In genomic region chr10:43689007-43689491, GRCh38 we compare ENCODE assay signal across 1 cellular context.
TF ChIP-seq lines count a peak whose summit lies in the region.

No MANE protein-coding gene starts in this region.

TF ChIP-seq in HepG2, 621 proteins besides CTCF, POLR2A, EP300 and RAD21 (continued from another document):
- TF ChIP-seq TEAD3 (CRISPR knock-in tag; optimal IDR thresholded peaks at IDR 0.05; ENCODE audit: borderline replicate concordance) (no peak), MATR3 (CRISPR knock-in tag; IDR thresholded peaks at IDR 0.05) (no peak), TFDP1 (CRISPR knock-in tag; IDR thresholded peaks at IDR 0.05; ENCODE audit: borderline replicate concordance) (no peak)
- TF ChIP-seq, protein P1, sequence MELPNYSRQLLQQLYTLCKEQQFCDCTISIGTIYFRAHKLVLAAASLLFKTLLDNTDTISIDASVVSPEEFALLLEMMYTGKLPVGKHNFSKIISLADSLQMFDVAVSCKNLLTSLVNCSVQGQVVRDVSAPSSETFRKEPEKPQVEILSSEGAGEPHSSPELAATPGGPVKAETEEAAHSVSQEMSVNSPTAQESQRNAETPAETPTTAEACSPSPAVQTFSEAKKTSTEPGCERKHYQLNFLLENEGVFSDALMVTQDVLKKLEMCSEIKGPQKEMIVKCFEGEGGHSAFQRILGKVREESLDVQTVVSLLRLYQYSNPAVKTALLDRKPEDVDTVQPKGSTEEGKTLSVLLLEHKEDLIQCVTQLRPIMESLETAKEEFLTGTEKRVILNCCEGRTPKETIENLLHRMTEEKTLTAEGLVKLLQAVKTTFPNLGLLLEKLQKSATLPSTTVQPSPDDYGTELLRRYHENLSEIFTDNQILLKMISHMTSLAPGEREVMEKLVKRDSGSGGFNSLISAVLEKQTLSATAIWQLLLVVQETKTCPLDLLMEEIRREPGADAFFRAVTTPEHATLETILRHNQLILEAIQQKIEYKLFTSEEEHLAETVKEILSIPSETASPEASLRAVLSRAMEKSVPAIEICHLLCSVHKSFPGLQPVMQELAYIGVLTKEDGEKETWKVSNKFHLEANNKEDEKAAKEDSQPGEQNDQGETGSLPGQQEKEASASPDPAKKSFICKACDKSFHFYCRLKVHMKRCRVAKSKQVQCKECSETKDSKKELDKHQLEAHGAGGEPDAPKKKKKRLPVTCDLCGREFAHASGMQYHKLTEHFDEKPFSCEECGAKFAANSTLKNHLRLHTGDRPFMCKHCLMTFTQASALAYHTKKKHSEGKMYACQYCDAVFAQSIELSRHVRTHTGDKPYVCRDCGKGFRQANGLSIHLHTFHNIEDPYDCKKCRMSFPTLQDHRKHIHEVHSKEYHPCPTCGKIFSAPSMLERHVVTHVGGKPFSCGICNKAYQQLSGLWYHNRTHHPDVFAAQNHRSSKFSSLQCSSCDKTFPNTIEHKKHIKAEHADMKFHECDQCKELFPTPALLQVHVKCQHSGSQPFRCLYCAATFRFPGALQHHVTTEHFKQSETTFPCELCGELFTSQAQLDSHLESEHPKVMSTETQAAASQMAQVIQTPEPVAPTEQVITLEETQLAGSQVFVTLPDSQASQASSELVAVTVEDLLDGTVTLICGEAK (IDR thresholded peaks at IDR 0.05), result no peak
- TF ChIP-seq, protein P1 (CRISPR knock-in tag; IDR thresholded peaks at IDR 0.05), result no peak
